In the genomic region with DNA sequence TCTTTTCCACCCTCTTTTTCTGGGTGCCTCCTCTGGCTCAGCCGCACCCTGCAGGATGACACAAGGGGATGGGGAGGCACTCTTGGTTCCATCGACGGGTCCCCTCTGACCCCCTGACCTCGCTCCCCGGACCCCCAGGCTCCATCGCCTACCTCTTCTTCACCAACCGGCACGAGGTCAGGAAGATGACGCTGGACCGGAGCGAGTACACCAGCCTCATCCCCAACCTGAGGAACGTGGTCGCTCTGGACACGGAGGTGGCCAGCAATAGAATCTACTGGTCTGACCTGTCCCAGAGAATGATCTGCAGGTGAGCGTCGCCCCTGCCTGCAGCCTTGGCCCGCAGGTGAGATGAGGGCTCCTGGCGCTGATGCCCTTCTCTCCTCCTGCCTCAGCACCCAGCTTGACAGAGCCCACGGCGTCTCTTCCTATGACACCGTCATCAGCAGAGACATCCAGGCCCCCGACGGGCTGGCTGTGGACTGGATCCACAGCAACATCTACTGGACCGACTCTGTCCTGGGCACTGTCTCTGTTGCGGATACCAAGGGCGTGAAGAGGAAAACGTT, we compare ENCODE assay signal across 1 cellular context.
TF ChIP-seq lines count a peak whose summit lies in the region.

No MANE protein-coding gene starts in this region.

TF ChIP-seq in K562, 482 proteins besides CTCF, POLR2A, EP300 and RAD21:
- no peak for TF ChIP-seq ZNF785 (CRISPR knock-in tag; IDR thresholded peaks at IDR 0.05)
- peak; percentile 51 for TF ChIP-seq RBM22 (IDR thresholded peaks at IDR 0.05; ENCODE audit: low read depth, low read length, poor library complexity, severe bottlenecking)
- peak; percentile 77 for TF ChIP-seq POLR2G (IDR thresholded peaks at IDR 0.05; ENCODE audit: low read depth, low read length)
- TF ChIP-seq ADNP (tag; IDR thresholded peaks at IDR 0.05) = no peak
- TF ChIP-seq, protein P1, sequence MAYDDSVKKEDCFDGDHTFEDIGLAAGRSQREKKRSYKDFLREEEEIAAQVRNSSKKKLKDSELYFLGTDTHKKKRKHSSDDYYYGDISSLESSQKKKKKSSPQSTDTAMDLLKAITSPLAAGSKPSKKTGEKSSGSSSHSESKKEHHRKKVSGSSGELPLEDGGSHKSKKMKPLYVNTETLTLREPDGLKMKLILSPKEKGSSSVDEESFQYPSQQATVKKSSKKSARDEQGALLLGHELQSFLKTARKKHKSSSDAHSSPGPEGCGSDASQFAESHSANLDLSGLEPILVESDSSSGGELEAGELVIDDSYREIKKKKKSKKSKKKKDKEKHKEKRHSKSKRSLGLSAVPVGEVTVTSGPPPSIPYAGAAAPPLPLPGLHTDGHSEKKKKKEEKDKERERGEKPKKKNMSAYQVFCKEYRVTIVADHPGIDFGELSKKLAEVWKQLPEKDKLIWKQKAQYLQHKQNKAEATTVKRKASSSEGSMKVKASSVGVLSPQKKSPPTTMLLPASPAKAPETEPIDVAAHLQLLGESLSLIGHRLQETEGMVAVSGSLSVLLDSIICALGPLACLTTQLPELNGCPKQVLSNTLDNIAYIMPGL (CRISPR knock-in tag; IDR thresholded peaks at IDR 0.05) = no peak
- 0 out of 2 replicates have a peak, but pooled peaks have one; percentile 41 for TF ChIP-seq THRAP3 (IDR thresholded peaks at IDR 0.05; ENCODE audit: borderline replicate concordance)
- TF ChIP-seq, protein P2, sequence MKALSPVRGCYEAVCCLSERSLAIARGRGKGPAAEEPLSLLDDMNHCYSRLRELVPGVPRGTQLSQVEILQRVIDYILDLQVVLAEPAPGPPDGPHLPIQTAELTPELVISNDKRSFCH (CRISPR knock-in tag; IDR thresholded peaks at IDR 0.05) = no peak
- TF ChIP-seq, protein P2 (tag; IDR thresholded peaks at IDR 0.05) = no peak
- no peak for TF ChIP-seq KDM1A (IDR thresholded peaks at IDR 0.05)
- TF ChIP-seq RBFOX2 (IDR thresholded peaks at IDR 0.05; ENCODE audit: low read depth, low read length) = peak; percentile 67
- no peak for TF ChIP-seq SP1 (CRISPR knock-in tag; IDR thresholded peaks at IDR 0.05)
- TF ChIP-seq BACH1 (tag; IDR thresholded peaks at IDR 0.05) = no peak
- TF ChIP-seq, protein P3, sequence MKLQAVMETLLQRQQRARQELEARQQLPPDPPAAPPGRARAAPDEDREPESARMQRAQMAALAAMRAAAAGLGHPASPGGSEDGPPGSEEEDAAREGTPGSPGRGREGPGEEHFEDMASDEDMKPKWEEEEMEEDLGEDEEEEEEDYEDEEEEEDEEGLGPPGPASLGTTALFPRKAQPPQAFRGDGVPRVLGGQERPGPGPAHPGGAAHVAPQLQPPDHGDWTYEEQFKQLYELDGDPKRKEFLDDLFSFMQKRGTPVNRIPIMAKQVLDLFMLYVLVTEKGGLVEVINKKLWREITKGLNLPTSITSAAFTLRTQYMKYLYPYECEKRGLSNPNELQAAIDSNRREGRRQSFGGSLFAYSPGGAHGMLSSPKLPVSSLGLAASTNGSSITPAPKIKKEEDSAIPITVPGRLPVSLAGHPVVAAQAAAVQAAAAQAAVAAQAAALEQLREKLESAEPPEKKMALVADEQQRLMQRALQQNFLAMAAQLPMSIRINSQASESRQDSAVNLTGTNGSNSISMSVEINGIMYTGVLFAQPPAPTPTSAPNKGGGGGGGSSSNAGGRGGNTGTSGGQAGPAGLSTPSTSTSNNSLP (IDR thresholded peaks at IDR 0.05; ENCODE audit: borderline replicate concordance, low read depth, low read length) = no peak
- TF ChIP-seq ZBTB7A (IDR thresholded peaks at IDR 0.05; ENCODE audit: borderline replicate concordance, control insufficient read depth, low read depth, low read length) = 0 out of 2 replicates have a peak, but pooled peaks have one; percentile 38
